1 cellular context compared by ENCODE assay signal in the genomic region with DNA sequence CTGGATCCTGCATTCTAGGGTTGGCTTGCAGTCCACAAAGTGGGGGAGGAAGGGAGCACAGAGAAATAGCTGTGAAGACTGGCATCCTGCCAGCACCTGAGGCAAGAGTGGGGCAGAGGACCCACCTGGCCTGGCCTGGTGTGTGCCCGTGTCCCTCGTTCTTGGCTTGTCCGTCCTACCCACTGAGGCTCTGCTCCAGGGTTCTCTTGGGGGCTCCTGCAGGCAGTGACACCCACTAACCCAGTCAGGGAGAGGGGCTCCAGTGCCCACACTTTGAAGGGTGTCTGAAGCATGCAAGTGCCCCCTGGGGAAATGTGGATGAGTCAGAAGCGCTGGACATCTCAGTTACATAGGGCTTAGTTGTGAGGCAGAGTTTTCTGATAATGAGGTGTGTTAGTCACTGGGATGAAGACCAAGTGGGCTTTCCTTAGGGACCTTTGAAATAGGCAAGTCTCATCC.
TF ChIP-seq lines count a peak whose summit lies in the region.

No MANE protein-coding gene starts in this region.

TF ChIP-seq in GM23338, 12 proteins besides CTCF, POLR2A, EP300 and RAD21 (continued from another document):
- no peak for TF ChIP-seq ZNF462 (CRISPR knock-in tag; IDR thresholded peaks at IDR 0.05)
